In the genomic region with DNA sequence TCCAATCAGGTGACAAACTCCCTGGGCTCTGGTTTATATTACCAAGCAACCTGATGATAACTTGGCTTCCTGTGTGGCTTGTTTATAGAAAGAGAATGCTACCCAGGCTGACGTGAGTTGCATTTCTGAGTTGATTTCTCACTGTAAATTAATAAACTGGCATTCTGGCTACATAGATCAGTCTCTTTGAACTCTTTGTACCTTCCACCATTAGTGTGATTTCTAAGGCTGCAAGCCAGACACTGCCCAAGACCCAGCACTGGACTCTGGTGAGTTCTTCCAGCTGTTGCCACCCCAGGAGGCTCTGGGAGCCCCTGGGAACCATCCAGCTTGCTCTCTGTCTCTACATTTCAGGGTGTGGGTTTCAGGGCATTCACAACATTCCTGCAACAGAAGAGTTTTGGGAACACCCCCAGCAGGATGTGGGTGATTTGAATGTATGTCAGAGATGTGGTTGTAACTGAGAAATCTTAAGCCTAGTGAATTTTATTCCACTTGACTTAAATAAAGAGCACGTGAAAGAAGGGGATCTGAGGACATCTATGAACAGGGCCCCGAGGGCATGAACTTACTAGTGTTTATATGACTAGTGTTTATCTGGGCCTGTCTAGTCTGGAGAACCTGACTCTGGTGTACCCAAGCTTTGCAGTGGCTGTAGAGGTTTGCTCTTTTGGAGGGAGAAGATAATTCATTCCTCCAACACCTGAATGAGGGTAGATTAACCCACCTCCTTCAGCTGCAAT, we compare ENCODE assay signal across 9 cellular contexts. TPM values are rescaled to one million over a fixed set of nuclear protein-coding genes. Genes with fewer than 3 reads are reported as not detected.
DNase-seq lines count a peak whose midpoint lies in the region; ATAC-seq and TF ChIP-seq lines count a peak whose summit lies in the region.
"Had no signal": no experiment of that assay in that cellular context is flagged by ENCODE, and none has a peak within 500 bp of the region (broad histone marks: within the 10 kb centered on the region; RNA-seq: fewer than 3 reads in every experiment).

No MANE protein-coding gene starts in this region.

- intact Hi-C loops in CD4-positive, alpha-beta T cell (cut with DNase I, micrococcal nuclease) = loop anchor here (5.0 to 10.0 kb wide), 3 partner anchors 70 to 372 kb away; partner anchors contain the start of genes KANSL1 (in 2 of the 2) and MAPT (in 1 of the 2)
- intact Hi-C loops in left colon (cut with DNase I, micrococcal nuclease) = loop anchor here in 1 of 2 donors (5.0 kb wide), 1 partner anchor 677 kb away; no protein-coding TSS in a partner anchor
- intact Hi-C loops in sciatic nerve (cut with DNase I) = no loop called here

- peaks cover 31% of the 10 kb centered on the region for H3K4me1 Mint-ChIP-seq in CD4-positive, alpha-beta T cell (ENCODE audit: low read depth)
- peaks cover 31% of the 10 kb centered on the region for H3K4me1 Mint-ChIP-seq in activated T-helper 17 cell treated with anti-CD3 and anti-CD28 coated beads, Interleukin-2, amount 50 U/mL, for 72 hours

- CTCF ChIA-PET in CD4-positive, alpha-beta T cell (lab: Charles Lee) = interaction anchor here (1.3 to 2.7 kb wide), 3 partner anchors 22 to 72 kb away, joined by 4 to 8 read pairs (median 6); partner anchors contain the start of gene KANSL1

- H3K4me3 Mint-ChIP-seq in CD4-positive, alpha-beta T cell = peak overlapping the region; percentile 85
- H3K4me3 Mint-ChIP-seq in activated T-helper 17 cell treated with anti-CD3 and anti-CD28 coated beads, Interleukin-2, amount 50 U/mL, for 72 hours = peak overlapping the region; percentile 97

- peak in 5 of 10 experiments; percentile 7 to 48 (median 13) for DNase-seq in CD4-positive, alpha-beta T cell
- peak; percentile 93 for DNase-seq in HPDE6-E6E7 (ENCODE audit: extremely low spot score)
- DNase-seq in left colon = no peak
- no peak for DNase-seq in COR-L47 (lab: John Stamatoyannopoulos, UW)
- DNase-seq in T-helper 9 cell = no peak
- no peak for DNase-seq in sciatic nerve (ENCODE audit: low spot score)
- DNase-seq in NCI-H345 (lab: John Stamatoyannopoulos, UW) = no peak
- DNase-seq: NCI-H2029 treated with DMSO at 0.1 percent for 48 hours had no signal

- H3K27ac ChIP-seq in CD4-positive, alpha-beta T cell (ENCODE audit: low read depth, low read length) = peak overlapping the region; percentile 33

- no peaks in the 10 kb centered on the region for H3K27me3 Mint-ChIP-seq in CD4-positive, alpha-beta T cell
- H3K27me3 Mint-ChIP-seq in activated T-helper 17 cell treated with anti-CD3 and anti-CD28 coated beads, Interleukin-2, amount 50 U/mL, for 72 hours = no peaks in the 10 kb centered on the region

- POLR2A ChIA-PET in CD4-positive, alpha-beta T cell (lab: Charles Lee) = interaction anchor here (2.4 kb wide), 1 partner anchor 72 kb away, joined by 9 read pairs; the partner anchor contains the start of gene KANSL1

- peak; percentile 66 for ATAC-seq in CD4-positive, alpha-beta T cell (ENCODE audit: poor library complexity)
- ATAC-seq in activated T-helper 17 cell treated with anti-CD3 and anti-CD28 coated beads, Interleukin-2, amount 50 U/mL, for 72 hours (replicated peaks) = peak; percentile 37
- ATAC-seq in left colon = peak; percentile 23
- no peak for ATAC-seq in sciatic nerve

- no peaks in the 10 kb centered on the region for H3K9me3 ChIP-seq in CD4-positive, alpha-beta T cell (ENCODE audit: control insufficient read depth, low read length)

- no peak for TF ChIP-seq CTCF in CD4-positive, alpha-beta T cell (IDR thresholded peaks at IDR 0.05)

- no peaks in the 10 kb centered on the region for H3K9me3 Mint-ChIP-seq in CD4-positive, alpha-beta T cell
- no peaks in the 10 kb centered on the region for H3K9me3 Mint-ChIP-seq in activated T-helper 17 cell treated with anti-CD3 and anti-CD28 coated beads, Interleukin-2, amount 50 U/mL, for 72 hours

- H3K27ac Mint-ChIP-seq in CD4-positive, alpha-beta T cell = peak overlapping the region; percentile 97
- peak overlapping the region; percentile 25 for H3K27ac Mint-ChIP-seq in activated T-helper 17 cell treated with anti-CD3 and anti-CD28 coated beads, Interleukin-2, amount 50 U/mL, for 72 hours

- no peaks in the 10 kb centered on the region for H3K27me3 ChIP-seq in CD4-positive, alpha-beta T cell (ENCODE audit: control insufficient read depth, insufficient read depth, low read length)

- no peaks in the 10 kb centered on the region for H3K36me3 Mint-ChIP-seq in CD4-positive, alpha-beta T cell (ENCODE audit: low read depth)
- no peaks in the 10 kb centered on the region for H3K36me3 Mint-ChIP-seq in activated T-helper 17 cell treated with anti-CD3 and anti-CD28 coated beads, Interleukin-2, amount 50 U/mL, for 72 hours (ENCODE audit: low read depth)

RNA-seq across cellular contexts. Expression of gene LRRC37A, which starts 30.3 kb away (rescaled TPM):
- 1 to 10 TPM; 2.9 to 3.6 TPM for total RNA-seq in CD4-positive, alpha-beta T cell
- total RNA-seq in activated T-helper 17 cell treated with anti-CD3 and anti-CD28 coated beads, Interleukin-2, amount 50 U/mL, for 72 hours = 1 to 10 TPM; 1.8 to 3.7 TPM
- total RNA-seq in left colon (1 to 10 TPM; 4.1 to 6.4 TPM), sciatic nerve (4.3 TPM)
